14 cellular contexts compared by ENCODE assay signal in the genomic region with DNA sequence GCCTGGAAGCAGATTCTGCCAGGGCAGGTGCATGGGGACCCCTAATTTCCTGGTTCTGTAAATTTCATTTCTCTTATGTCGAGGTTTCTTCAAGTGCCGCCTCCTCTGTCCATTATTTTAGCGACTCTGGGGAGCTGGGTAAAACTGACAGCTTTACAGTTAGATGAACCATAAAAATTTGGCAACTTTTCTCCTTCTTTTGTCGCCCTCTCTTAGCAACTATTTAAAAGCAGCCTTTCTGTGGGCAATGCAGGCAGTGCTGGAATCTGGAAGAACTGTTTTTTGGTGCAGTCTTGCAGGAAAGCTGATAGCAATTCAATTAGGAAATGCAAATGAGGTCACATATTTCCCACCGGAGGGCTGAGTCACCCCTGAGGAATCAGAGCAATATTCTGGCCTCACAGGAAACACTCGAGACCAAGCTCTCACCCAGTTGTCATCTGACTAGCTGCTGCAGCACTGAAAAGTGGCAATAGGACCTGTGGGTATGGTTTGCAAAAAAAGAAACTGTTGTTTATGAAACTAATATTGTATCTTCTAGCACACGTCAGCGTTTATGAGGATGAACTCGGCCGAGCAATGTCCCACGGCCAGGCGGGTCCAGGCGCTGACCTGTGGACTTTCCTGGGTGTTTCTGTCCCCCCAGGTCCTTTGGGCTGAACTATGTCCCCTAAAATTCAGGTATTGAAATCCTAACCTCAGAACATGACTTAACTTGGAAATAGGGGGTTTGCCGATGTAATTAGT.
DNase-seq lines count a peak whose midpoint lies in the region; ATAC-seq, FAIRE-seq and TF ChIP-seq lines count a peak whose summit lies in the region.
"Had no signal": no experiment of that assay in that cellular context is flagged by ENCODE, and none has a peak within 500 bp of the region (broad histone marks: within the 10 kb centered on the region; RNA-seq: fewer than 3 reads in every experiment).

No MANE protein-coding gene starts in this region.

- no peak overlapping the region for H3K18ac ChIP-seq in mesendoderm (ENCODE audit: low read length)

- peak overlapping the region; percentile 20; the same call in 1 of the 2 replicates for H3K9ac ChIP-seq in BLaER1
- no peak overlapping the region for H3K9ac ChIP-seq in Loucy (ENCODE audit: low read depth, low read length, poor library complexity, severe bottlenecking)
- H3K9ac ChIP-seq in endothelial cell of umbilical vein (replicated peaks; ENCODE audit: extremely low read depth, insufficient read depth, low read length), result no peak overlapping the region
- H3K9ac ChIP-seq in mesendoderm (ENCODE audit: low read length), result no peak overlapping the region
- H3K9ac ChIP-seq: KMS-11 had no signal

- peaks cover 24% of the 10 kb centered on the region for H3K9me3 ChIP-seq in BLaER1
- H3K9me3 ChIP-seq in Loucy (ENCODE audit: insufficient read depth, low read depth, low read length), result peaks cover 4% of the 10 kb centered on the region; the same call in 1 of the 2 replicates
- no peaks in the 10 kb centered on the region for H3K9me3 ChIP-seq in endothelial cell of umbilical vein (replicated peaks; ENCODE audit: control insufficient read depth, insufficient read depth, low read length)
- no peaks in the 10 kb centered on the region for H3K9me3 ChIP-seq in uterus
- no peaks in the 10 kb centered on the region for H3K9me3 ChIP-seq in small intestine (ENCODE audit: control insufficient read depth, low read depth)

- CTCF ChIA-PET in endothelial cell of umbilical vein (lab: Charles Lee), result no interaction called here

- no peaks in the 10 kb centered on the region for H3K79me1 ChIP-seq in mesendoderm (ENCODE audit: low read length)

- H2AK5ac ChIP-seq in mesendoderm (ENCODE audit: low read length), result no peak overlapping the region

- WGBS in mesendoderm (ENCODE audit: extremely low coverage, insufficient coverage, low lambda C conversion rate), result no CpG with 5 or more reads among the region's 14 CpGs
- WGBS in small intestine, 3 donors, result 51 to 63% (median 51%) methylated on average over 14 of the region's 14 CpGs

- H3K4me1 ChIP-seq in BLaER1 (peaks cover 69% of the 10 kb centered on the region), Loucy (ENCODE audit: insufficient read depth, low read length, poor library complexity, severe bottlenecking) (peaks cover 13% of the 10 kb centered on the region), endothelial cell of umbilical vein (ENCODE audit: control insufficient read depth, extremely low read depth, insufficient read depth, low read length) (peaks cover 5% of the 10 kb centered on the region), mesendoderm (ENCODE audit: control insufficient read depth, low read depth, low read length) (no peaks in the 10 kb centered on the region), uterus (no peaks in the 10 kb centered on the region), small intestine (ENCODE audit: control insufficient read depth in 2 of 2, insufficient read depth in 1 of 2, low read depth in 1 of 2, low read length in 1 of 2) (no peaks in the 10 kb centered on the region)
- H3K4me1 ChIP-seq: adrenal gland, esophagus muscularis mucosa had no signal

- peaks cover 16% of the 10 kb centered on the region for H4K20me1 ChIP-seq in BLaER1
- no peaks in the 10 kb centered on the region for H4K20me1 ChIP-seq in Loucy (ENCODE audit: insufficient read depth, low read length, poor library complexity, severe bottlenecking)
- H4K20me1 ChIP-seq in endothelial cell of umbilical vein (replicated peaks; ENCODE audit: control insufficient read depth, extremely low read depth, insufficient read depth, low read length), result no peaks in the 10 kb centered on the region

- dilution Hi-C loops in endothelial cell of umbilical vein (cut with MboI; ENCODE audit: extremely low pct_ligation_motif_present, low sequenced_read_pairs), result no loop called here

- no peak for FAIRE-seq in endothelial cell of umbilical vein (lab: Jason Lieb, UNC)
- FAIRE-seq in small intestine (lab: Jason Lieb, UNC), result no peak

- intact Hi-C loops in endothelial cell of umbilical vein (cut with micrococcal nuclease), result no loop called here
- intact Hi-C loops in uterus (cut with DNase I; ENCODE audit: low total_unique reads), result no loop called here

- H2BK5ac ChIP-seq in mesendoderm (ENCODE audit: low read length), result peak overlapping the region; percentile 11

- no peaks in the 10 kb centered on the region for H3K79me2 ChIP-seq in Loucy (ENCODE audit: insufficient read depth, low read length)
- H3K79me2 ChIP-seq in endothelial cell of umbilical vein (ENCODE audit: control insufficient read depth, insufficient read depth, low read length), result no peaks in the 10 kb centered on the region
- no peaks in the 10 kb centered on the region for H3K79me2 ChIP-seq in mesendoderm (ENCODE audit: control insufficient read depth, insufficient read depth, low read length)

- H3K4me3 ChIP-seq in BLaER1, result peak overlapping the region; percentile 35; the same call in 1 of the 2 replicates
- no peak overlapping the region for H3K4me3 ChIP-seq in Loucy (ENCODE audit: low read length, poor library complexity, severe bottlenecking)
- no peak overlapping the region for H3K4me3 ChIP-seq in endothelial cell of umbilical vein (replicated peaks in 1 of 3; ENCODE audit: insufficient read depth in 1 of 3, low read depth in 1 of 3, low read length in 3 of 3)
- no peak overlapping the region for H3K4me3 ChIP-seq in mesendoderm (ENCODE audit: low read length)
- H3K4me3 ChIP-seq in uterus, result no peak overlapping the region
- H3K4me3 ChIP-seq in small intestine (ENCODE audit: low read depth in 1 of 2, low read length in 2 of 2), result no peak overlapping the region
- H3K4me3 ChIP-seq: adrenal gland, esophagus muscularis mucosa had no signal

- no peak overlapping the region for H3K56ac ChIP-seq in mesendoderm (ENCODE audit: low read length)

- H2AFZ ChIP-seq in Loucy (ENCODE audit: low read length), result no peak overlapping the region
- no peak overlapping the region for H2AFZ ChIP-seq in endothelial cell of umbilical vein (ENCODE audit: low read depth, low read length)

- no peaks in the 10 kb centered on the region for H3F3A ChIP-seq in Loucy (ENCODE audit: low read depth)

- no peak overlapping the region for H3K23ac ChIP-seq in mesendoderm (ENCODE audit: low read length)

- DNase-seq in endothelial cell of umbilical vein (ENCODE audit: low read depth, low spot score) (peak; percentile 9), mesendoderm (peak; percentile 83), uterus (no peak), small intestine (no peak)
- DNase-seq: adrenal gland; CD8-positive, alpha-beta memory T cell; NCI-H526; T-cell had no signal

- H3K9me2 ChIP-seq in Loucy (replicated peaks; ENCODE audit: low read depth, low read length), result no peaks in the 10 kb centered on the region

- no peak overlapping the region for H4K8ac ChIP-seq in mesendoderm (ENCODE audit: low read depth, low read length)

- ATAC-seq in HG03432 (IDR thresholded peaks at IDR 0.05; ENCODE audit: unreplicated experiment) (no peak), HG02571 (IDR thresholded peaks at IDR 0.05; ENCODE audit: unreplicated experiment) (no peak)
- ATAC-seq: T-cell had no signal

- no peak overlapping the region for H4K5ac ChIP-seq in mesendoderm (ENCODE audit: low read length)

- POLR2A ChIA-PET in endothelial cell of umbilical vein (lab: Charles Lee), result no interaction called here

- no peak overlapping the region for H2BK15ac ChIP-seq in mesendoderm (replicated peaks; ENCODE audit: low read depth)

- H3K27ac ChIP-seq in BLaER1, result peak overlapping the region; percentile 18; the same call in 1 of the 2 replicates
- H3K27ac ChIP-seq in endothelial cell of umbilical vein (ENCODE audit: insufficient read depth, low read depth, low read length), result no peak overlapping the region
- peak overlapping the region; percentile 64 for H3K27ac ChIP-seq in mesendoderm (ENCODE audit: low read depth, low read length)
- H3K27ac ChIP-seq in uterus, result no peak overlapping the region
- H3K27ac ChIP-seq in small intestine (ENCODE audit: low read depth in 1 of 2, low read length in 1 of 2), result no peak overlapping the region
- H3K27ac ChIP-seq: adrenal gland, esophagus muscularis mucosa, KMS-11 had no signal

- H3K4me2 ChIP-seq in BLaER1 (peak overlapping the region; percentile 71), Loucy (ENCODE audit: low read depth, low read length, poor library complexity, severe bottlenecking) (peak overlapping the region; percentile 49), endothelial cell of umbilical vein (ENCODE audit: insufficient read depth, low read length) (no peak overlapping the region), mesendoderm (ENCODE audit: low read length) (no peak overlapping the region)
- H3K4me2 ChIP-seq: KMS-11 had no signal

- H2BK120ac ChIP-seq in mesendoderm (ENCODE audit: low read depth, low read length), result no peak overlapping the region

- TF ChIP-seq CTCF in Loucy (conservative IDR thresholded peaks at IDR 0.05; ENCODE audit: low read length) (no peak), endothelial cell of umbilical vein (IDR thresholded peaks at IDR 0.05; ENCODE audit: extremely low read depth in 1 of 2, insufficient read depth in 1 of 2, low read depth in 1 of 2, low read length in 2 of 2) (no peak), uterus (IDR thresholded peaks at IDR 0.05) (no peak)

- no peaks in the 10 kb centered on the region for H3K9me1 ChIP-seq in endothelial cell of umbilical vein (replicated peaks; ENCODE audit: control insufficient read depth, extremely low read depth, insufficient read depth, low read length)

- TF ChIP-seq POLR2A in endothelial cell of umbilical vein (IDR thresholded peaks at IDR 0.05; ENCODE audit: low read depth, low read length) (no peak), uterus (IDR thresholded peaks at IDR 0.05) (no peak)

- H3K27me3 ChIP-seq in BLaER1 (no peaks in the 10 kb centered on the region), Loucy (ENCODE audit: insufficient read depth, low read length, poor library complexity, severe bottlenecking) (no peaks in the 10 kb centered on the region), endothelial cell of umbilical vein (ENCODE audit: control insufficient read depth in 2 of 2, insufficient read depth in 2 of 2, low read length in 2 of 2) (no peaks in the 10 kb centered on the region), mesendoderm (ENCODE audit: insufficient read depth, low read length, poor library complexity) (no peaks in the 10 kb centered on the region), uterus (no peaks in the 10 kb centered on the region), small intestine (ENCODE audit: control insufficient read depth in 2 of 2, insufficient read depth in 2 of 2, low read length in 2 of 2) (no peaks in the 10 kb centered on the region)
- H3K27me3 ChIP-seq: adrenal gland had no signal

- BruUV-seq in endothelial cell of umbilical vein (replicated peaks; lab: Mats Ljungman, UMichigan), result no TSS peak

- no peaks in the 10 kb centered on the region for H3K36me3 ChIP-seq in BLaER1
- H3K36me3 ChIP-seq in Loucy (ENCODE audit: insufficient read depth, low read length), result peaks cover 12% of the 10 kb centered on the region; the same call in 1 of the 2 replicates
- H3K36me3 ChIP-seq in endothelial cell of umbilical vein (ENCODE audit: control insufficient read depth in 2 of 2, extremely low read depth in 1 of 2, insufficient read depth in 2 of 2, low read length in 2 of 2), result no peaks in the 10 kb centered on the region
- no peaks in the 10 kb centered on the region for H3K36me3 ChIP-seq in mesendoderm (ENCODE audit: control insufficient read depth, insufficient read depth, low read length)
- H3K36me3 ChIP-seq in uterus, result no peaks in the 10 kb centered on the region
- no peaks in the 10 kb centered on the region for H3K36me3 ChIP-seq in small intestine (ENCODE audit: control insufficient read depth in 2 of 2, insufficient read depth in 2 of 2, low read length in 2 of 2)
- H3K36me3 ChIP-seq: adrenal gland, esophagus muscularis mucosa had no signal

- H3K4ac ChIP-seq in mesendoderm (ENCODE audit: low read depth, low read length), result no peak overlapping the region

Comparison
In these comparisons a context has a peak if more than half of its experiments do, and no peak if none do; other contexts are left out.
1. H3K27ac ChIP-seq: peak in BLaER1 (single experiment) and mesendoderm (single experiment); none in endothelial cell of umbilical vein (single experiment), uterus (0 of 2) and small intestine (0 of 2).
2. H3K4me2 ChIP-seq: peak in BLaER1 (single experiment) and Loucy (single experiment); none in endothelial cell of umbilical vein (single experiment) and mesendoderm (single experiment).
3. DNase-seq: peak in endothelial cell of umbilical vein (single experiment) and mesendoderm (single experiment); none in uterus (0 of 2) and small intestine (single experiment).